In the genomic region with DNA sequence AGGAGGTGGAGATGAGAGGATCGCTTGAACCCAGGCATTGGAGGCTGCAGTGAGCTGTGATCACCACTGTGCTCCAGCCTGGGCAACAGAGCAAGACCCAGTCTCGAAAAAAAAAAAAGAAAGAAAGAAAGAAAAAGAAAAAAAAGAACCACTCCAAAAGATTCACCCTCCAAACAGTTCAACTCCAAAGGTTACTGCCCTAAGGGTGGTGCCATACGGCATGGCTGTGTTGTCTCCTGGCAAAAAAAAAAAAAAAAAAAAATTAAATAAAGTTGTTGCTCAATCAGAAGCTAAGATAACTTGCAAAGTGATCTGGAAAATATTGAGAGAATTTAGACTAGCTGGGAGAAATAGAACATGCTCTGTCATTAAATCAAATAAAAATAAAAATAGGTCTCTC, we compare ENCODE assay signal across 19 cellular contexts.
DNase-seq lines count a peak whose midpoint lies in the region; ATAC-seq and TF ChIP-seq lines count a peak whose summit lies in the region.
"Had no signal": no experiment of that assay in that cellular context is flagged by ENCODE, and none has a peak within 500 bp of the region (broad histone marks: within the 10 kb centered on the region; RNA-seq: fewer than 3 reads in every experiment).

No MANE protein-coding gene starts in this region.

- intact Hi-C loops in thyroid gland (cut with DNase I) (no loop called here), head of caudate nucleus (cut with DNase I) (no loop called here)

- H3K27ac Mint-ChIP-seq in GM23338 (0 out of 2 replicates have a peak overlapping the region, but pooled peaks have one; percentile 31), brain (peak overlapping the region in 3 of 5 experiments; percentile 61 to 71 (median 61))
- H3K27ac Mint-ChIP-seq in activated CD8-positive, alpha-beta T cell treated with anti-CD3 and anti-CD28 coated beads, Interleukin-2, amount 10 ng/mL, durations not matched to agents 7 days and 5 days: no peak overlapping the region
- H3K27ac Mint-ChIP-seq: CD4-positive, alpha-beta memory T cell had no signal

- H3K9me2 ChIP-seq in GM23338 (ENCODE audit: insufficient read depth): 0 out of 2 replicates have a peak, but pooled peaks cover 2% of the 10 kb centered on the region

- no peaks in the 10 kb centered on the region for H3K36me3 Mint-ChIP-seq in GM23338 (ENCODE audit: low read depth)
- H3K36me3 Mint-ChIP-seq in brain: no peaks in the 10 kb centered on the region
- H3K36me3 Mint-ChIP-seq in activated CD8-positive, alpha-beta T cell treated with anti-CD3 and anti-CD28 coated beads, Interleukin-2, amount 10 ng/mL, durations not matched to agents 7 days and 5 days (ENCODE audit: low read depth): no peaks in the 10 kb centered on the region
- H3K36me3 Mint-ChIP-seq: CD4-positive, alpha-beta memory T cell had no signal

- POLR2A ChIA-PET in activated CD8-positive, alpha-beta T cell treated with anti-CD3 and anti-CD28 coated beads, Interleukin-2, amount 10 ng/mL, durations not matched to agents 7 days and 5 days (lab: Charles Lee): interaction anchor here (1.0 kb wide), 1 partner anchor 12 kb away, joined by 6 read pairs; no protein-coding TSS in a partner anchor

- CTCF ChIA-PET in activated CD8-positive, alpha-beta T cell treated with anti-CD3 and anti-CD28 coated beads, Interleukin-2, amount 10 ng/mL, durations not matched to agents 7 days and 5 days (lab: Charles Lee): interaction anchor here (0.6 kb wide), 1 partner anchor 58 kb away, joined by 3 read pairs; no protein-coding TSS in a partner anchor

- no peak for TF ChIP-seq POLR2A in thyroid gland (IDR thresholded peaks at IDR 0.05)

- no peak overlapping the region for H3K27ac ChIP-seq in GM23338 (ENCODE audit: low read depth)
- peak overlapping the region in 2 of 3 donors; percentile 32 to 36 for H3K27ac ChIP-seq in thyroid gland
- H3K27ac ChIP-seq: A549 had no signal

- no peaks in the 10 kb centered on the region for H3K9me3 ChIP-seq in thyroid gland
- H3K9me3 ChIP-seq: A549, HAP-1 had no signal

- no peaks in the 10 kb centered on the region for H3K9me3 Mint-ChIP-seq in GM23338
- peaks cover 0 to 2% (median 0%) of the 10 kb centered on the region in 5 experiments for H3K9me3 Mint-ChIP-seq in brain
- H3K9me3 Mint-ChIP-seq in activated CD8-positive, alpha-beta T cell treated with anti-CD3 and anti-CD28 coated beads, Interleukin-2, amount 10 ng/mL, durations not matched to agents 7 days and 5 days (ENCODE audit: insufficient read depth): no peaks in the 10 kb centered on the region
- H3K9me3 Mint-ChIP-seq: CD4-positive, alpha-beta memory T cell had no signal

- TF ChIP-seq CTCF in GM23338 (conservative IDR thresholded peaks at IDR 0.05; ENCODE audit: low read depth in 2 of 2) (no peak), brain (conservative IDR thresholded peaks at IDR 0.05) (no peak), thyroid gland (IDR thresholded peaks at IDR 0.05) (no peak)

- H2AFZ ChIP-seq in GM23338: no peak overlapping the region

- ATAC-seq in GM23338 (no peak), left lobe of liver (peak; percentile 62)
- no peak for ATAC-seq in activated CD8-positive, alpha-beta T cell treated with anti-CD3 and anti-CD28 coated beads, Interleukin-2, amount 10 ng/mL, durations not matched to agents 7 days and 5 days
- ATAC-seq: A549 had no signal

- peaks cover 19% of the 10 kb centered on the region for H3K4me1 Mint-ChIP-seq in GM23338
- H3K4me1 Mint-ChIP-seq in brain: peaks cover 63% of the 10 kb centered on the region
- no peaks in the 10 kb centered on the region for H3K4me1 Mint-ChIP-seq in activated CD8-positive, alpha-beta T cell treated with anti-CD3 and anti-CD28 coated beads, Interleukin-2, amount 10 ng/mL, durations not matched to agents 7 days and 5 days (ENCODE audit: low read depth)
- H3K4me1 Mint-ChIP-seq: CD4-positive, alpha-beta memory T cell had no signal

- no peak overlapping the region for H3K4me2 ChIP-seq in GM23338
- H3K4me2 ChIP-seq: A549 had no signal

- H3K4me3 ChIP-seq in GM23338 (no peak overlapping the region), thyroid gland (replicated peaks in 1 of 3) (no peak overlapping the region)
- H3K4me3 ChIP-seq: A549, HAP-1 had no signal

- H3K4me3 Mint-ChIP-seq in GM23338 (no peak overlapping the region), brain (no peak overlapping the region)
- H3K4me3 Mint-ChIP-seq in activated CD8-positive, alpha-beta T cell treated with anti-CD3 and anti-CD28 coated beads, Interleukin-2, amount 10 ng/mL, durations not matched to agents 7 days and 5 days: no peak overlapping the region
- H3K4me3 Mint-ChIP-seq: CD4-positive, alpha-beta memory T cell had no signal

- DNase-seq in GM23338 (ENCODE audit: low spot score) (no peak), left lobe of liver (ENCODE audit: low spot score) (no peak), thyroid gland (no peak), head of caudate nucleus (no peak), NCI-H2107 treated with DMSO at 0.1 percent for 48 hours (lab: John Stamatoyannopoulos, UW; ENCODE audit: unreplicated experiment) (no peak)
- DNase-seq in activated CD8-positive, alpha-beta T cell treated with anti-CD3 and anti-CD28 coated beads, Interleukin-2, amount 10 ng/mL, durations not matched to agents 7 days and 5 days: no peak
- DNase-seq: 8988T; ACHN; C1 segment of cervical spinal cord; Calu3; CD4-positive, alpha-beta memory T cell; COR-L47; DMS53; DMS79 treated with DMSO at 0.1 percent for 48 hours; GF-D8; GOT3 had no signal

- no peaks in the 10 kb centered on the region for H4K20me1 ChIP-seq in GM23338 (replicated peaks; ENCODE audit: insufficient read depth)

- no peaks in the 10 kb centered on the region for H3F3A ChIP-seq in GM23338 (replicated peaks; ENCODE audit: low read depth)

- 84 to 90% methylated on average over 3 of the region's 3 CpGs for WGBS in thyroid gland, 2 donors

- H3K27me3 Mint-ChIP-seq in GM23338 (ENCODE audit: insufficient read depth, low read depth, poor library complexity) (peaks cover 5% of the 10 kb centered on the region), brain (no peaks in the 10 kb centered on the region)
- H3K27me3 Mint-ChIP-seq in activated CD8-positive, alpha-beta T cell treated with anti-CD3 and anti-CD28 coated beads, Interleukin-2, amount 10 ng/mL, durations not matched to agents 7 days and 5 days (ENCODE audit: low read depth): no peaks in the 10 kb centered on the region

- no peaks in the 10 kb centered on the region for H3K36me3 ChIP-seq in GM23338 (ENCODE audit: insufficient read depth)
- H3K36me3 ChIP-seq in thyroid gland: no peaks in the 10 kb centered on the region
- H3K36me3 ChIP-seq: HAP-1 had no signal

- H3K4me1 ChIP-seq in GM23338 (ENCODE audit: insufficient read depth) (peaks cover 17% of the 10 kb centered on the region), thyroid gland (peaks cover 16 to 34% of the 10 kb centered on the region in 2 donors)
- H3K4me1 ChIP-seq: A549, HAP-1 had no signal

- no peaks in the 10 kb centered on the region for H3K27me3 ChIP-seq in GM23338 (ENCODE audit: insufficient read depth)
- H3K27me3 ChIP-seq in thyroid gland: no peaks in the 10 kb centered on the region

- H3K79me2 ChIP-seq in GM23338 (replicated peaks; ENCODE audit: insufficient read depth): no peaks in the 10 kb centered on the region

TF ChIP-seq in GM23338, 12 proteins besides CTCF, POLR2A, EP300 and RAD21 (continues in another document):
- no peak for TF ChIP-seq JUNB (IDR thresholded peaks at IDR 0.05; ENCODE audit: unreplicated experiment)
- TF ChIP-seq NANOG (IDR thresholded peaks at IDR 0.05; ENCODE audit: borderline replicate concordance): no peak
